Comparison of ENCODE assay signal across 1 cellular context in genomic region chr7:44490351-44491200, GRCh38.
TF ChIP-seq lines count a peak whose summit lies in the region.

Gene NUDCD3, minus strand, starts transcription at chr7:44490658. Its CDS starts 58 bp downstream, at chr7:44490600.

TF ChIP-seq in HepG2, 621 proteins besides CTCF, POLR2A, EP300 and RAD21 (continued from another document and continues in another):
- TF ChIP-seq ZBTB46 (CRISPR knock-in tag; IDR thresholded peaks at IDR 0.05; ENCODE audit: borderline replicate concordance) (no peak), KLF12 (CRISPR knock-in tag; IDR thresholded peaks at IDR 0.05; ENCODE audit: borderline replicate concordance) (peak; percentile 70), TCF7 (IDR thresholded peaks at IDR 0.05; ENCODE audit: low read depth) (peak; percentile 15; the same call in 1 of the 2 replicates), ZNF720 (CRISPR knock-in tag; IDR thresholded peaks at IDR 0.05) (no peak), HOXA9 (CRISPR knock-in tag; IDR thresholded peaks at IDR 0.05; ENCODE audit: borderline replicate concordance) (0 out of 2 replicates have a peak, but pooled peaks have one; percentile 32), ZNF574 (CRISPR knock-in tag; IDR thresholded peaks at IDR 0.05) (peak; percentile 89), ZHX2 (IDR thresholded peaks at IDR 0.05; ENCODE audit: low read depth) (peak; percentile 90), ZHX2 (CRISPR knock-in tag; IDR thresholded peaks at IDR 0.05; ENCODE audit: borderline replicate concordance) (no peak), ZNF101 (CRISPR knock-in tag; IDR thresholded peaks at IDR 0.05; ENCODE audit: borderline replicate concordance, low read depth) (no peak), RAD51 (IDR thresholded peaks at IDR 0.05; ENCODE audit: borderline replicate concordance) (peak; percentile 98), ETV6 (CRISPR knock-in tag; conservative IDR thresholded peaks at IDR 0.05) (0 out of 2 replicates have a peak, but pooled peaks have one; percentile 54), EEA1 (CRISPR knock-in tag; IDR thresholded peaks at IDR 0.05; ENCODE audit: borderline replicate concordance) (peak; percentile 86; the same call in 1 of the 2 replicates), ZBTB49 (CRISPR knock-in tag; IDR thresholded peaks at IDR 0.05; ENCODE audit: borderline replicate concordance) (no peak), ZC3H4 (CRISPR knock-in tag; IDR thresholded peaks at IDR 0.05; ENCODE audit: borderline replicate concordance) (no peak), PPARG (CRISPR knock-in tag; conservative IDR thresholded peaks at IDR 0.05) (0 out of 2 replicates have a peak, but pooled peaks have one; percentile 54), ZNF501 (CRISPR knock-in tag; IDR thresholded peaks at IDR 0.05) (peak; percentile 98), GABPA (IDR thresholded peaks at IDR 0.05; ENCODE audit: low read depth, low read length) (peak; percentile 98), GABPA (CRISPR knock-in tag; IDR thresholded peaks at IDR 0.05; ENCODE audit: low read depth) (peak; percentile 93), SMARCC2 (IDR thresholded peaks at IDR 0.05) (no peak), ZNF784 (CRISPR knock-in tag; IDR thresholded peaks at IDR 0.05; ENCODE audit: borderline replicate concordance) (peak; percentile 95; the same call in 1 of the 2 replicates), ZNF790 (CRISPR knock-in tag; IDR thresholded peaks at IDR 0.05; ENCODE audit: borderline replicate concordance) (peak; percentile 84; the same call in 1 of the 2 replicates), ZBTB1 (CRISPR knock-in tag; IDR thresholded peaks at IDR 0.05; ENCODE audit: borderline replicate concordance) (no peak), ELK4 (CRISPR knock-in tag; IDR thresholded peaks at IDR 0.05; ENCODE audit: borderline replicate concordance) (no peak), FOXK1 (CRISPR knock-in tag; IDR thresholded peaks at IDR 0.05; ENCODE audit: borderline replicate concordance, low read depth) (peak; percentile 84), ZFP41 (CRISPR knock-in tag; IDR thresholded peaks at IDR 0.05; ENCODE audit: borderline replicate concordance) (0 out of 2 replicates have a peak, but pooled peaks have one; percentile 34), POGK (CRISPR knock-in tag; conservative IDR thresholded peaks at IDR 0.05) (peak; percentile 94), DDIT3 (CRISPR knock-in tag; IDR thresholded peaks at IDR 0.05) (no peak), CEBPZ (IDR thresholded peaks at IDR 0.05; ENCODE audit: low read length) (no peak), KMT2B (CRISPR knock-in tag; IDR thresholded peaks at IDR 0.05) (peak; percentile 95), ZNF878 (CRISPR knock-in tag; IDR thresholded peaks at IDR 0.05) (no peak), SRSF1 (optimal IDR thresholded peaks at IDR 0.05; ENCODE audit: low read depth, low read length) (peak; percentile 88), PCBP1 (IDR thresholded peaks at IDR 0.05; ENCODE audit: borderline replicate concordance, low read depth, low read length) (peak; percentile 72; the same call in 1 of the 2 replicates)
